In genomic region chr1:174747613-174748012, GRCh38 we compare ENCODE assay signal across 23 cellular contexts.
DNase-seq lines count a peak whose midpoint lies in the region; ATAC-seq and TF ChIP-seq lines count a peak whose summit lies in the region.
"Had no signal": no experiment of that assay in that cellular context is flagged by ENCODE, and none has a peak within 500 bp of the region (broad histone marks: within the 10 kb centered on the region; RNA-seq: fewer than 3 reads in every experiment).

No MANE protein-coding gene starts in this region.

- H3K9me3 ChIP-seq in OCI-LY7 (ENCODE audit: low read length) (no peaks in the 10 kb centered on the region), heart right ventricle (no peaks in the 10 kb centered on the region), adrenal gland (replicated peaks in 1 of 3) (no peaks in the 10 kb centered on the region)
- H3K9me3 ChIP-seq: esophagus muscularis mucosa had no signal

- ATAC-seq in activated naive CD8-positive, alpha-beta T cell treated with anti-CD3 and anti-CD28 coated beads, Interleukin-2, amount 50 U/mL, for 24 hours = no peak
- ATAC-seq in heart right ventricle = no peak
- ATAC-seq: activated CD8-positive, alpha-beta T cell treated with anti-CD3 and anti-CD28 coated beads, Interleukin-2, amount 10 ng/mL, durations not matched to agents 7 days and 5 days; GM12878; GM23338; naive thymus-derived CD8-positive, alpha-beta T cell; stimulated activated naive B cell treated with anti-CD40 and anti-IgM and Interleukin-4, amounts not matched to agents 10 μg/mL and 1 μg/mL and 100 μg/mL, for 72 hours; WTC11 had no signal

- POLR2A ChIA-PET in OCI-LY7 (lab: Charles Lee) = interaction anchor here (0.6 to 2.0 kb wide), 7 partner anchors 149 to 1393 kb away, joined by 3 to 20 read pairs (median 4); no protein-coding TSS in a partner anchor

- DNase-seq in GM06990 (ENCODE audit: extremely low read depth, insufficient read length) (no peak), OCI-LY7 (ENCODE audit: low spot score) (no peak), glutamatergic neuron (no peak), HCEC 1CT (no peak), heart right ventricle (no peak), adrenal gland (no peak)
- no peak for DNase-seq in activated naive CD8-positive, alpha-beta T cell treated with anti-CD3 and anti-CD28 coated beads, Interleukin-2, amount 50 U/mL, for 24 hours
- DNase-seq: activated CD8-positive, alpha-beta T cell treated with anti-CD3 and anti-CD28 coated beads, Interleukin-2, amount 10 ng/mL, durations not matched to agents 7 days and 5 days; activated naive CD8-positive, alpha-beta T cell treated with anti-CD3 and anti-CD28 coated beads, Interleukin-2, amount 10 ng/mL, durations not matched to agents 7 days and 5 days; activated T-cell treated with anti-CD3 and anti-CD28 coated beads, Interleukin-2, amount 50 U/mL, for 48 hours; hippocampal formation; kidney; naive thymus-derived CD8-positive, alpha-beta T cell; NCI-H1417; NCI-H774; stimulated activated naive B cell treated with anti-CD40 and anti-IgM and Interleukin-4, amounts not matched to agents 10 μg/mL and 1 μg/mL and 100 μg/mL, for 72 hours; T-helper 1 cell; trophoblast cell had no signal

- H3K27me3 ChIP-seq in GM06990 (replicated peaks; ENCODE audit: control insufficient read depth, insufficient read depth, low read length) (no peaks in the 10 kb centered on the region), heart right ventricle (no peaks in the 10 kb centered on the region), adrenal gland (no peaks in the 10 kb centered on the region)
- H3K27me3 ChIP-seq: esophagus muscularis mucosa had no signal

- no peak for TF ChIP-seq POLR2A in adrenal gland (IDR thresholded peaks at IDR 0.05)

- TF ChIP-seq CTCF in 22Rv1 (IDR thresholded peaks at IDR 0.05) = peak; percentile 57
- peak; percentile 7 for TF ChIP-seq CTCF in GM06990 (IDR thresholded peaks at IDR 0.05; ENCODE audit: insufficient read depth, low read length, poor library complexity, severe bottlenecking)
- TF ChIP-seq CTCF in OCI-LY7 (conservative IDR thresholded peaks at IDR 0.05; ENCODE audit: low read length) = peak; percentile 81
- TF ChIP-seq CTCF in glutamatergic neuron (IDR thresholded peaks at IDR 0.05; ENCODE audit: partially characterized antibody, unreplicated experiment) = peak; percentile 16
- TF ChIP-seq CTCF in heart right ventricle (IDR thresholded peaks at IDR 0.05) = peak in 1 of 9 donors; percentile 12
- no peak for TF ChIP-seq CTCF in adrenal gland (IDR thresholded peaks at IDR 0.05)

- no peaks in the 10 kb centered on the region for H3K27me3 Mint-ChIP-seq in glutamatergic neuron (ENCODE audit: unreplicated experiment)
- H3K27me3 Mint-ChIP-seq in activated naive CD8-positive, alpha-beta T cell treated with anti-CD3 and anti-CD28 coated beads, Interleukin-2, amount 50 U/mL, for 24 hours = no peaks in the 10 kb centered on the region
- H3K27me3 Mint-ChIP-seq: naive thymus-derived CD8-positive, alpha-beta T cell; stimulated activated naive B cell treated with anti-CD40 and anti-IgM and Interleukin-4, amounts not matched to agents 10 μg/mL and 1 μg/mL and 100 μg/mL, for 72 hours had no signal

- no TSS peak for BruUV-seq in OCI-LY7 (replicated peaks; lab: Mats Ljungman, UMichigan)

- no peak overlapping the region for H3K27ac ChIP-seq in 22Rv1
- H3K27ac ChIP-seq in OCI-LY7 (ENCODE audit: low read depth, low read length, poor library complexity, severe bottlenecking) = no peak overlapping the region
- no peak overlapping the region for H3K27ac ChIP-seq in heart right ventricle
- no peak overlapping the region for H3K27ac ChIP-seq in adrenal gland
- H3K27ac ChIP-seq: esophagus muscularis mucosa had no signal

- intact Hi-C loops in OCI-LY7 (cut with micrococcal nuclease; ENCODE audit: unreplicated experiment) (no loop called here), heart right ventricle (cut with DNase I) (no loop called here), adrenal gland (cut with DNase I) (no loop called here)

- H3K9me2 ChIP-seq in OCI-LY7 (ENCODE audit: insufficient read depth, low read length) = no peaks in the 10 kb centered on the region

- no peaks in the 10 kb centered on the region for H3K9me3 Mint-ChIP-seq in glutamatergic neuron (ENCODE audit: unreplicated experiment)
- H3K9me3 Mint-ChIP-seq in activated naive CD8-positive, alpha-beta T cell treated with anti-CD3 and anti-CD28 coated beads, Interleukin-2, amount 50 U/mL, for 24 hours = no peaks in the 10 kb centered on the region
- H3K9me3 Mint-ChIP-seq: activated naive CD8-positive, alpha-beta T cell treated with anti-CD3 and anti-CD28 coated beads, Interleukin-2, amount 10 ng/mL, durations not matched to agents 7 days and 5 days; GM23338; naive thymus-derived CD8-positive, alpha-beta T cell; stimulated activated naive B cell treated with anti-CD40 and anti-IgM and Interleukin-4, amounts not matched to agents 10 μg/mL and 1 μg/mL and 100 μg/mL, for 72 hours; WTC11 had no signal

- no peaks in the 10 kb centered on the region for H3K36me3 ChIP-seq in GM06990 (ENCODE audit: control insufficient read depth, insufficient read depth, low read length)
- H3K36me3 ChIP-seq in OCI-LY7 (ENCODE audit: insufficient read depth, low read length) = no peaks in the 10 kb centered on the region
- H3K36me3 ChIP-seq in heart right ventricle = no peaks in the 10 kb centered on the region
- no peaks in the 10 kb centered on the region for H3K36me3 ChIP-seq in adrenal gland (replicated peaks in 1 of 2)
- H3K36me3 ChIP-seq: esophagus muscularis mucosa had no signal

- H3K27ac Mint-ChIP-seq in glutamatergic neuron (ENCODE audit: unreplicated experiment) = no peak overlapping the region
- H3K27ac Mint-ChIP-seq in activated naive CD8-positive, alpha-beta T cell treated with anti-CD3 and anti-CD28 coated beads, Interleukin-2, amount 50 U/mL, for 24 hours = no peak overlapping the region
- H3K27ac Mint-ChIP-seq: activated CD8-positive, alpha-beta T cell treated with anti-CD3 and anti-CD28 coated beads, Interleukin-2, amount 10 ng/mL, durations not matched to agents 7 days and 5 days; activated naive CD8-positive, alpha-beta T cell treated with anti-CD3 and anti-CD28 coated beads, Interleukin-2, amount 10 ng/mL, durations not matched to agents 7 days and 5 days; GM23338; naive thymus-derived CD8-positive, alpha-beta T cell; stimulated activated naive B cell treated with anti-CD40 and anti-IgM and Interleukin-4, amounts not matched to agents 10 μg/mL and 1 μg/mL and 100 μg/mL, for 72 hours; WTC11 had no signal

- H3K4me1 Mint-ChIP-seq in glutamatergic neuron (ENCODE audit: low read depth, unreplicated experiment) = peaks cover 9% of the 10 kb centered on the region
- H3K4me1 Mint-ChIP-seq in activated naive CD8-positive, alpha-beta T cell treated with anti-CD3 and anti-CD28 coated beads, Interleukin-2, amount 50 U/mL, for 24 hours = no peaks in the 10 kb centered on the region

- H2AFZ ChIP-seq in OCI-LY7 (ENCODE audit: low read length) = no peak overlapping the region
- H2AFZ ChIP-seq: GM23338 had no signal

- CTCF ChIA-PET in OCI-LY7 (lab: Charles Lee; ENCODE audit: unreplicated experiment) = interaction anchor here (4.7 kb wide), 1 partner anchor 485 kb away, joined by 20 read pairs; no protein-coding TSS in a partner anchor

- no peak overlapping the region for H3K4me2 ChIP-seq in OCI-LY7 (ENCODE audit: low read length)
- H3K4me2 ChIP-seq: GM23338 had no signal

- H3K4me3 ChIP-seq in GM06990 (replicated peaks; ENCODE audit: low read depth, low read length) = no peak overlapping the region
- H3K4me3 ChIP-seq in OCI-LY7 (ENCODE audit: low read depth, low read length, poor library complexity, severe bottlenecking) = no peak overlapping the region
- H3K4me3 ChIP-seq in heart right ventricle = no peak overlapping the region
- H3K4me3 ChIP-seq in adrenal gland = no peak overlapping the region
- H3K4me3 ChIP-seq: esophagus muscularis mucosa, GM12878, GM23338 had no signal

- H3K4me3 Mint-ChIP-seq in glutamatergic neuron (ENCODE audit: unreplicated experiment) = no peak overlapping the region
- no peak overlapping the region for H3K4me3 Mint-ChIP-seq in activated naive CD8-positive, alpha-beta T cell treated with anti-CD3 and anti-CD28 coated beads, Interleukin-2, amount 50 U/mL, for 24 hours
- H3K4me3 Mint-ChIP-seq: activated CD8-positive, alpha-beta T cell treated with anti-CD3 and anti-CD28 coated beads, Interleukin-2, amount 10 ng/mL, durations not matched to agents 7 days and 5 days; activated naive CD8-positive, alpha-beta T cell treated with anti-CD3 and anti-CD28 coated beads, Interleukin-2, amount 10 ng/mL, durations not matched to agents 7 days and 5 days; GM23338; naive thymus-derived CD8-positive, alpha-beta T cell; stimulated activated naive B cell treated with anti-CD40 and anti-IgM and Interleukin-4, amounts not matched to agents 10 μg/mL and 1 μg/mL and 100 μg/mL, for 72 hours; WTC11 had no signal

- H3K36me3 Mint-ChIP-seq in glutamatergic neuron (ENCODE audit: unreplicated experiment) = no peaks in the 10 kb centered on the region
- no peaks in the 10 kb centered on the region for H3K36me3 Mint-ChIP-seq in activated naive CD8-positive, alpha-beta T cell treated with anti-CD3 and anti-CD28 coated beads, Interleukin-2, amount 50 U/mL, for 24 hours (ENCODE audit: low read depth)
- H3K36me3 Mint-ChIP-seq: activated naive CD8-positive, alpha-beta T cell treated with anti-CD3 and anti-CD28 coated beads, Interleukin-2, amount 10 ng/mL, durations not matched to agents 7 days and 5 days; naive thymus-derived CD8-positive, alpha-beta T cell; stimulated activated naive B cell treated with anti-CD40 and anti-IgM and Interleukin-4, amounts not matched to agents 10 μg/mL and 1 μg/mL and 100 μg/mL, for 72 hours; WTC11 had no signal

- H4K20me1 ChIP-seq in OCI-LY7 (ENCODE audit: insufficient read depth, low read length) = no peaks in the 10 kb centered on the region

- H3K79me2 ChIP-seq in OCI-LY7 (ENCODE audit: insufficient read depth, low read depth, low read length) = no peaks in the 10 kb centered on the region

- H3K4me1 ChIP-seq in OCI-LY7 (ENCODE audit: insufficient read depth, low read length, poor library complexity, severe bottlenecking) (peaks cover 17% of the 10 kb centered on the region), heart right ventricle (peaks cover 0 to 21% (median 0%) of the 10 kb centered on the region in 9 donors), adrenal gland (replicated peaks in 1 of 2) (no peaks in the 10 kb centered on the region)

Comparison
In these comparisons a context has a peak if more than half of its experiments do, and no peak if none do; other contexts are left out.
1. CTCF ChIP-seq: peak in 22Rv1 (single experiment), GM06990 (single experiment), OCI-LY7 (single experiment) and glutamatergic neuron (single experiment); none in adrenal gland (0 of 6).